In genomic region chr2:676647-677055, GRCh38 we compare ENCODE assay signal across 8 cellular contexts. TPM values are rescaled to one million over a fixed set of nuclear protein-coding genes. Genes with fewer than 3 reads are reported as not detected.
DNase-seq lines count a peak whose midpoint lies in the region; ATAC-seq and TF ChIP-seq lines count a peak whose summit lies in the region.

No MANE protein-coding gene starts in this region.

- peak overlapping the region; percentile 44 for H3K9ac ChIP-seq in endodermal cell (ENCODE audit: extremely low read depth, low read length, poor library complexity, severe bottlenecking)
- H3K9ac ChIP-seq in mesendoderm (ENCODE audit: low read length) = peak overlapping the region; percentile 93

- H3K4me2 ChIP-seq in mesendoderm (ENCODE audit: low read length) = peak overlapping the region; percentile 80

- H3K4me3 Mint-ChIP-seq in CD4-positive, CD25-positive, alpha-beta regulatory T cell = peak overlapping the region; percentile 92 to 97 (median 94)
- peak overlapping the region; percentile 90 for H3K4me3 Mint-ChIP-seq in endodermal cell

- H3K9me3 ChIP-seq in CD4-positive, CD25-positive, alpha-beta regulatory T cell (ENCODE audit: control insufficient read depth in 2 of 2, low read length in 2 of 2) = no peaks in the 10 kb centered on the region
- H3K9me3 ChIP-seq in endodermal cell (ENCODE audit: control insufficient read depth, low read length) = no peaks in the 10 kb centered on the region

- no peak overlapping the region for H4K8ac ChIP-seq in mesendoderm (ENCODE audit: low read depth, low read length)

- peak overlapping the region; percentile 84 for H2BK5ac ChIP-seq in mesendoderm (ENCODE audit: low read length)

- H3K27ac Mint-ChIP-seq in CD4-positive, CD25-positive, alpha-beta regulatory T cell = peak overlapping the region; percentile 79 to 99 (median 95)
- peak overlapping the region; percentile 96 for H3K27ac Mint-ChIP-seq in endodermal cell

- peaks cover 16% of the 10 kb centered on the region for H3K79me1 ChIP-seq in mesendoderm (ENCODE audit: low read length)

- H3K27ac ChIP-seq in CD4-positive, CD25-positive, alpha-beta regulatory T cell (ENCODE audit: insufficient read depth, low read length, poor library complexity, severe bottlenecking) = peak overlapping the region; percentile 98
- H3K27ac ChIP-seq in endodermal cell (ENCODE audit: low read depth, low read length) (peak overlapping the region; percentile 100), mesendoderm (ENCODE audit: low read depth, low read length) (peak overlapping the region; percentile 66)

- H3K27me3 Mint-ChIP-seq in CD4-positive, CD25-positive, alpha-beta regulatory T cell = no peaks in the 10 kb centered on the region
- no peaks in the 10 kb centered on the region for H3K27me3 Mint-ChIP-seq in endodermal cell (ENCODE audit: insufficient read depth)

- H3K9me3 Mint-ChIP-seq in CD4-positive, CD25-positive, alpha-beta regulatory T cell = no peaks in the 10 kb centered on the region
- H3K9me3 Mint-ChIP-seq in endodermal cell = no peaks in the 10 kb centered on the region

- 0% methylated on average over 30 to 46 of the region's 46 CpGs for WGBS in endodermal cell (ENCODE audit: insufficient coverage in 1 of 2, insufficient read length in 1 of 2), 2 experiments
- no CpG with 5 or more reads among the region's 46 CpGs for WGBS in mesendoderm (ENCODE audit: extremely low coverage, insufficient coverage, low lambda C conversion rate)

- ATAC-seq in CD4-positive, CD25-positive, alpha-beta regulatory T cell (ENCODE audit: low read depth in 2 of 2) = peak; percentile 78 to 80
- peak; percentile 83 for ATAC-seq in GM19328 (IDR thresholded peaks at IDR 0.05; ENCODE audit: unreplicated experiment)
- ATAC-seq in HG03442 (IDR thresholded peaks at IDR 0.05; ENCODE audit: unreplicated experiment) = peak; percentile 78

- no peak overlapping the region for H3K4ac ChIP-seq in mesendoderm (ENCODE audit: low read depth, low read length)

- no peak overlapping the region for H3K18ac ChIP-seq in mesendoderm (ENCODE audit: low read length)

- peak overlapping the region; percentile 52 for H3K4me3 ChIP-seq in CD4-positive, CD25-positive, alpha-beta regulatory T cell (ENCODE audit: low read depth, low read length)
- peak overlapping the region; percentile 84 for H3K4me3 ChIP-seq in endodermal cell (ENCODE audit: low read length)
- H3K4me3 ChIP-seq in mesendoderm (ENCODE audit: low read length) = peak overlapping the region; percentile 89

- H3K36me3 Mint-ChIP-seq in CD4-positive, CD25-positive, alpha-beta regulatory T cell = peaks cover 9% of the 10 kb centered on the region
- peaks cover 14% of the 10 kb centered on the region for H3K36me3 Mint-ChIP-seq in endodermal cell (ENCODE audit: low read depth)

- no peak overlapping the region for H2AK5ac ChIP-seq in mesendoderm (ENCODE audit: low read length)

- peaks cover 11% of the 10 kb centered on the region for H3K36me3 ChIP-seq in CD4-positive, CD25-positive, alpha-beta regulatory T cell (ENCODE audit: control insufficient read depth, insufficient read depth, low read length)
- H3K36me3 ChIP-seq in endodermal cell (ENCODE audit: control insufficient read depth, insufficient read depth, low read length) (peaks cover 25% of the 10 kb centered on the region), mesendoderm (ENCODE audit: control insufficient read depth, insufficient read depth, low read length) (no peaks in the 10 kb centered on the region)

- H3K4me1 Mint-ChIP-seq in CD4-positive, CD25-positive, alpha-beta regulatory T cell = peaks cover 12 to 47% (median 23%) of the 10 kb centered on the region in 4 donors
- peaks cover 13% of the 10 kb centered on the region for H3K4me1 Mint-ChIP-seq in endodermal cell

- H4K5ac ChIP-seq in mesendoderm (ENCODE audit: low read length) = no peak overlapping the region

- no peak overlapping the region for H3K23ac ChIP-seq in mesendoderm (ENCODE audit: low read length)

- peak in 2 of 3 donors; percentile 94 to 97 for DNase-seq in CD4-positive, CD25-positive, alpha-beta regulatory T cell
- DNase-seq in NCI-H446 (lab: John Stamatoyannopoulos, UW) (peak; percentile 96 to 100), endodermal cell (peak; percentile 100), mesendoderm (peak; percentile 98)
- peak; percentile 91 for DNase-seq in activated CD4-positive, CD25-positive, alpha-beta regulatory T cell treated with anti-CD3 and anti-CD28 coated beads, Interleukin-2, amount 50 U/mL, for 16 hours (ENCODE audit: low read depth, low spot score)
- peak; percentile 93 to 95 for DNase-seq in stimulated activated CD8-positive, alpha-beta memory T cell treated with anti-CD3 and anti-CD28 coated beads, Interleukin-4, amount 100 ng/mL, for 1 hour (ENCODE audit: low read depth in 2 of 2, low spot score in 1 of 2)

- peak overlapping the region; percentile 98 for H3K56ac ChIP-seq in mesendoderm (ENCODE audit: low read length)

- no peak for TF ChIP-seq CTCF in endodermal cell (conservative IDR thresholded peaks at IDR 0.05)

- H3K27me3 ChIP-seq in CD4-positive, CD25-positive, alpha-beta regulatory T cell (ENCODE audit: control insufficient read depth, insufficient read depth, low read length) = no peaks in the 10 kb centered on the region
- no peaks in the 10 kb centered on the region for H3K27me3 ChIP-seq in endodermal cell (ENCODE audit: control insufficient read depth, insufficient read depth, low read length, poor library complexity, severe bottlenecking)
- H3K27me3 ChIP-seq in mesendoderm (ENCODE audit: insufficient read depth, low read length, poor library complexity) = no peaks in the 10 kb centered on the region

- peaks cover 21% of the 10 kb centered on the region for H3K79me2 ChIP-seq in mesendoderm (ENCODE audit: control insufficient read depth, insufficient read depth, low read length)

- H2BK120ac ChIP-seq in mesendoderm (ENCODE audit: low read depth, low read length) = no peak overlapping the region

- H3K4me1 ChIP-seq in CD4-positive, CD25-positive, alpha-beta regulatory T cell (ENCODE audit: control insufficient read depth, insufficient read depth, low read length, poor library complexity, severe bottlenecking) = peaks cover 9% of the 10 kb centered on the region
- no peaks in the 10 kb centered on the region for H3K4me1 ChIP-seq in endodermal cell (ENCODE audit: control insufficient read depth, insufficient read depth, low read length)
- peaks cover 3% of the 10 kb centered on the region for H3K4me1 ChIP-seq in mesendoderm (ENCODE audit: control insufficient read depth, low read depth, low read length)

- H2BK15ac ChIP-seq in mesendoderm (replicated peaks; ENCODE audit: low read depth) = no peak overlapping the region

RNA-seq across cellular contexts. Expression of gene TMEM18, which starts 0.6 kb away (rescaled TPM):
- total RNA-seq in CD4-positive, CD25-positive, alpha-beta regulatory T cell = 26.9 TPM
- 10 to 100 TPM; 22.9 to 45.5 (median 29.4) TPM for polyA plus RNA-seq in CD4-positive, CD25-positive, alpha-beta regulatory T cell
- 10 to 100 TPM; 19.9 to 20.1 TPM for total RNA-seq in endodermal cell
- polyA plus RNA-seq in endodermal cell (2013, experiment 1 of 2) = 28.9 TPM
- 25.7 TPM for polyA plus RNA-seq in endodermal cell (2013, experiment 2 of 2)
- polyA plus RNA-seq in mesendoderm (2013, experiment 1 of 2) = 29.1 TPM
- 29.8 TPM for polyA plus RNA-seq in mesendoderm (2013, experiment 2 of 2)

Comparison
In these comparisons a context has a peak if more than half of its experiments do, and no peak if none do; other contexts are left out.
1. Peak in every context shown above with its lines: DNase-seq, ATAC-seq, H3K4me3 ChIP-seq and H3K27ac ChIP-seq.